ENCODE assay signal across 20 cellular contexts in genomic region chr3:183437696-183438564, GRCh38. TPM values are rescaled to one million over a fixed set of nuclear protein-coding genes. Genes with fewer than 3 reads are reported as not detected.
DNase-seq lines count a peak whose midpoint lies in the region; ATAC-seq and TF ChIP-seq lines count a peak whose summit lies in the region.
"Had no signal": no experiment of that assay in that cellular context is flagged by ENCODE, and none has a peak within 500 bp of the region (broad histone marks: within the 10 kb centered on the region; RNA-seq: fewer than 3 reads in every experiment).

No MANE protein-coding gene starts in this region.

- no peak for DNase-seq in activated CD4-positive, alpha-beta T cell treated with anti-CD3 and anti-CD28 coated beads for 36 hours
- no peak for DNase-seq in activated CD4-positive, alpha-beta T cell treated with anti-CD3 and anti-CD28 coated beads, Interleukin-2, amount 50 U/mL, for 48 hours
- DNase-seq in NCI-H510A (lab: John Stamatoyannopoulos, UW) (peak; percentile 44), osteocyte (ENCODE audit: extremely low spot score, unreplicated experiment) (peak; percentile 34), C1 segment of cervical spinal cord (lab: John Stamatoyannopoulos, UW) (no peak)
- no peak for DNase-seq in NK-92 treated with Interleukin-12 subunit alpha and Interleukin-12 subunit beta, amount 100 ng/mL, for 24 hours (lab: John Stamatoyannopoulos, UW)
- DNase-seq: activated CD4-positive, alpha-beta T cell treated with anti-CD3 and anti-CD28 coated beads, Interleukin-2, amount 10 ng/mL, durations not matched to agents 24 days and 14 days; activated naive CD4-positive, alpha-beta T cell treated with anti-CD3 and anti-CD28 coated beads, Interleukin-2, amount 50 U/mL, for 16 hours; CD4-positive, alpha-beta T cell; foreskin fibroblast; H9; IMR-90; NCI-H1436 treated with DMSO at 0.1 percent for 48 hours; spleen; SW 1271; T-helper 9 cell had no signal

- peaks cover 2% of the 10 kb centered on the region for H3K27me3 Mint-ChIP-seq in activated CD4-positive, alpha-beta T cell treated with anti-CD3 and anti-CD28 coated beads for 36 hours
- H3K27me3 Mint-ChIP-seq in activated T-helper 17 cell treated with anti-CD3 and anti-CD28 coated beads, Interleukin-2, amount 50 U/mL, for 72 hours = no peaks in the 10 kb centered on the region
- peaks cover 58% of the 10 kb centered on the region for H3K27me3 Mint-ChIP-seq in osteocyte (ENCODE audit: unreplicated experiment)
- H3K27me3 Mint-ChIP-seq: CD4-positive, alpha-beta T cell; central memory CD8-positive, alpha-beta T cell had no signal

- H3K4me1 Mint-ChIP-seq in activated CD4-positive, alpha-beta T cell treated with anti-CD3 and anti-CD28 coated beads for 36 hours = peaks cover 29% of the 10 kb centered on the region
- H3K4me1 Mint-ChIP-seq in activated T-helper 17 cell treated with anti-CD3 and anti-CD28 coated beads, Interleukin-2, amount 50 U/mL, for 72 hours = peaks cover 48% of the 10 kb centered on the region
- H3K4me1 Mint-ChIP-seq in osteocyte (ENCODE audit: unreplicated experiment) = no peaks in the 10 kb centered on the region
- H3K4me1 Mint-ChIP-seq: central memory CD8-positive, alpha-beta T cell had no signal

- H3K36me3 Mint-ChIP-seq in activated CD4-positive, alpha-beta T cell treated with anti-CD3 and anti-CD28 coated beads for 36 hours (ENCODE audit: low read depth) = no peaks in the 10 kb centered on the region
- no peaks in the 10 kb centered on the region for H3K36me3 Mint-ChIP-seq in activated T-helper 17 cell treated with anti-CD3 and anti-CD28 coated beads, Interleukin-2, amount 50 U/mL, for 72 hours (ENCODE audit: low read depth)
- H3K36me3 Mint-ChIP-seq in osteocyte (ENCODE audit: unreplicated experiment) = peaks cover under 1% of the 10 kb centered on the region

- TF ChIP-seq CTCF in osteocyte (IDR thresholded peaks at IDR 0.05) = no peak

- CTCF ChIA-PET in activated CD4-positive, alpha-beta T cell treated with anti-CD3 and anti-CD28 coated beads for 36 hours (lab: Charles Lee) = interaction anchor here (0.7 to 1.1 kb wide), 3 partner anchors 10 to 53 kb away, joined by 3 to 5 read pairs (median 3); no protein-coding TSS in a partner anchor

- no peak overlapping the region for H3K27ac Mint-ChIP-seq in activated CD4-positive, alpha-beta T cell treated with anti-CD3 and anti-CD28 coated beads for 36 hours
- H3K27ac Mint-ChIP-seq in activated T-helper 17 cell treated with anti-CD3 and anti-CD28 coated beads, Interleukin-2, amount 50 U/mL, for 72 hours = peak overlapping the region; percentile 64
- H3K27ac Mint-ChIP-seq in osteocyte (ENCODE audit: unreplicated experiment) = no peak overlapping the region
- H3K27ac Mint-ChIP-seq: activated CD4-positive, alpha-beta T cell treated with anti-CD3 and anti-CD28 coated beads, Interleukin-2, amount 10 ng/mL, durations not matched to agents 24 days and 14 days; CD4-positive, alpha-beta T cell; H9 had no signal

- POLR2A ChIA-PET in activated CD4-positive, alpha-beta T cell treated with anti-CD3 and anti-CD28 coated beads for 36 hours (lab: Charles Lee) = no interaction called here

- intact Hi-C loops in activated CD4-positive, alpha-beta T cell treated with anti-CD3 and anti-CD28 coated beads for 36 hours (cut with DNase I, micrococcal nuclease) = no loop called here

- H3K9me3 Mint-ChIP-seq in activated CD4-positive, alpha-beta T cell treated with anti-CD3 and anti-CD28 coated beads for 36 hours (ENCODE audit: low read depth) = peaks cover under 1% of the 10 kb centered on the region
- peaks cover 3% of the 10 kb centered on the region for H3K9me3 Mint-ChIP-seq in activated T-helper 17 cell treated with anti-CD3 and anti-CD28 coated beads, Interleukin-2, amount 50 U/mL, for 72 hours
- H3K9me3 Mint-ChIP-seq in osteocyte (ENCODE audit: unreplicated experiment) = peaks cover 8% of the 10 kb centered on the region
- H3K9me3 Mint-ChIP-seq: central memory CD8-positive, alpha-beta T cell had no signal

- peak; percentile 7 for ATAC-seq in activated CD4-positive, alpha-beta T cell treated with anti-CD3 and anti-CD28 coated beads for 36 hours
- peak; percentile 50 for ATAC-seq in activated T-helper 17 cell treated with anti-CD3 and anti-CD28 coated beads, Interleukin-2, amount 50 U/mL, for 72 hours (replicated peaks)
- ATAC-seq in HG03521 (IDR thresholded peaks at IDR 0.05; ENCODE audit: unreplicated experiment) = no peak
- ATAC-seq: A549 had no signal

- no peak overlapping the region for H3K4me3 Mint-ChIP-seq in activated CD4-positive, alpha-beta T cell treated with anti-CD3 and anti-CD28 coated beads for 36 hours
- H3K4me3 Mint-ChIP-seq in activated T-helper 17 cell treated with anti-CD3 and anti-CD28 coated beads, Interleukin-2, amount 50 U/mL, for 72 hours = peak overlapping the region; percentile 53
- no peak overlapping the region for H3K4me3 Mint-ChIP-seq in osteocyte (ENCODE audit: unreplicated experiment)
- H3K4me3 Mint-ChIP-seq: activated CD4-positive, alpha-beta T cell treated with anti-CD3 and anti-CD28 coated beads, Interleukin-2, amount 10 ng/mL, durations not matched to agents 24 days and 14 days; CD4-positive, alpha-beta T cell; central memory CD8-positive, alpha-beta T cell; H9 had no signal

RNA-seq across cellular contexts. Expression of gene MCF2L2, which starts 9.5 kb away (rescaled TPM):
- 1 to 10 TPM; 1.9 to 2.3 TPM for total RNA-seq in activated CD4-positive, alpha-beta T cell treated with anti-CD3 and anti-CD28 coated beads for 36 hours
- 1 to 10 TPM; 9.0 to 10.0 TPM for total RNA-seq in activated T-helper 17 cell treated with anti-CD3 and anti-CD28 coated beads, Interleukin-2, amount 50 U/mL, for 72 hours
- total RNA-seq in osteocyte = 1.7 and 2.4 TPM in 2 replicates

Comparison
In these comparisons a context has a peak if more than half of its experiments do, and no peak if none do; other contexts are left out.
1. DNase-seq: peak in NCI-H510A (single experiment) and osteocyte (single experiment); none in activated CD4-positive, alpha-beta T cell treated with anti-CD3 and anti-CD28 coated beads for 36 hours (single experiment), activated CD4-positive, alpha-beta T cell treated with anti-CD3 and anti-CD28 coated beads, Interleukin-2, amount 50 U/mL, for 48 hours (0 of 2), NK-92 treated with Interleukin-12 subunit alpha and Interleukin-12 subunit beta, amount 100 ng/mL, for 24 hours (single experiment) and C1 segment of cervical spinal cord (0 of 14).